Comparison of ENCODE assay signal across 8 cellular contexts in genomic region chr2:74481432-74481831, GRCh38. TPM values are rescaled to one million over a fixed set of nuclear protein-coding genes. Genes with fewer than 3 reads are reported as not detected.
DNase-seq lines count a peak whose midpoint lies in the region; ATAC-seq and TF ChIP-seq lines count a peak whose summit lies in the region.

No MANE protein-coding gene starts in this region.

- H4K20me1 ChIP-seq in DND-41 (ENCODE audit: insufficient read depth, low read length): peaks cover 15% of the 10 kb centered on the region

- WGBS in prostate gland: 36% methylated on average over 3 of the region's 3 CpGs
- 55 to 77% methylated on average over 2 of the region's 3 CpGs for WGBS in thyroid gland, 2 donors

- no peak for DNase-seq in DND-41
- no peak for DNase-seq in RWPE2 (ENCODE audit: low spot score)
- DNase-seq in fibroblast of mammary gland (ENCODE audit: low read depth): no peak
- DNase-seq in prostate gland (ENCODE audit: low spot score): no peak
- DNase-seq in activated gamma-delta T cell (lab: John Stamatoyannopoulos, UW): no peak
- DNase-seq in thyroid gland: no peak
- DNase-seq in stimulated activated CD4-positive, alpha-beta T cell treated with anti-CD3 and anti-CD28 coated beads, Interleukin-1b, Interleukin-23, amount 100 ng/mL, for 48 hours: no peak

- no peaks in the 10 kb centered on the region for H3K27me3 ChIP-seq in DND-41 (ENCODE audit: insufficient read depth, low read length, poor library complexity)
- no peaks in the 10 kb centered on the region for H3K27me3 ChIP-seq in RWPE2 (ENCODE audit: insufficient read depth, poor library complexity, severe bottlenecking)
- no peaks in the 10 kb centered on the region for H3K27me3 ChIP-seq in prostate gland (replicated peaks; ENCODE audit: insufficient read depth)
- H3K27me3 ChIP-seq in thyroid gland: no peaks in the 10 kb centered on the region

- intact Hi-C loops in prostate gland (cut with DNase I) (no loop called here), thyroid gland (cut with DNase I) (no loop called here)

- peak overlapping the region; percentile 92 for H3K9ac ChIP-seq in DND-41 (ENCODE audit: low read depth, low read length)

- peaks cover 59% of the 10 kb centered on the region for H3K36me3 ChIP-seq in DND-41 (ENCODE audit: insufficient read depth, low read length)
- peaks cover 34% of the 10 kb centered on the region for H3K36me3 ChIP-seq in RWPE2 (ENCODE audit: low read depth)
- H3K36me3 ChIP-seq in prostate gland: no peaks in the 10 kb centered on the region
- H3K36me3 ChIP-seq in thyroid gland: peaks cover 0 to 8% of the 10 kb centered on the region in 2 donors

- H3K4me1 ChIP-seq in DND-41 (ENCODE audit: insufficient read depth, low read length) (peaks cover 40% of the 10 kb centered on the region), RWPE2 (ENCODE audit: insufficient read depth, poor library complexity, severe bottlenecking) (no peaks in the 10 kb centered on the region), prostate gland (replicated peaks) (peaks cover 13% of the 10 kb centered on the region), thyroid gland (peaks cover 22 to 27% of the 10 kb centered on the region in 2 donors)

- H2AFZ ChIP-seq in DND-41 (ENCODE audit: low read depth, low read length): no peak overlapping the region

- H3K9me3 ChIP-seq in DND-41 (ENCODE audit: insufficient read depth, low read length, severe bottlenecking): no peaks in the 10 kb centered on the region
- H3K9me3 ChIP-seq in RWPE2 (ENCODE audit: severe bottlenecking): no peaks in the 10 kb centered on the region
- no peaks in the 10 kb centered on the region for H3K9me3 ChIP-seq in prostate gland
- H3K9me3 ChIP-seq in thyroid gland: no peaks in the 10 kb centered on the region

- no peak for ATAC-seq in DND-41 (ENCODE audit: insufficient read depth, low read depth)
- no peak for ATAC-seq in RWPE2 (ENCODE audit: low read depth)
- ATAC-seq in HG03108 (IDR thresholded peaks at IDR 0.05; ENCODE audit: unreplicated experiment): no peak

- peak overlapping the region; percentile 99 for H3K27ac ChIP-seq in DND-41 (ENCODE audit: low read length)
- H3K27ac ChIP-seq in RWPE2 (ENCODE audit: poor library complexity, severe bottlenecking): peak overlapping the region; percentile 54
- H3K27ac ChIP-seq in prostate gland: peak overlapping the region in 1 of 2 donors; percentile 90
- H3K27ac ChIP-seq in thyroid gland: no peak overlapping the region

- H3K4me3 ChIP-seq in DND-41 (ENCODE audit: low read depth in 1 of 2, low read length in 2 of 2) (peak overlapping the region; percentile 88 to 95; a peak in 3 of 4 replicates), RWPE2 (ENCODE audit: severe bottlenecking) (peak overlapping the region; percentile 67), fibroblast of mammary gland (ENCODE audit: control insufficient read depth, low read depth, low read length) (peak overlapping the region; percentile 100), prostate gland (peak overlapping the region; percentile 74 to 84), thyroid gland (replicated peaks in 1 of 3) (peak overlapping the region in 1 of 3 donors; percentile 87)

- peak overlapping the region; percentile 100 for H3K4me2 ChIP-seq in DND-41 (ENCODE audit: insufficient read depth, low read length)

- no peak for TF ChIP-seq CTCF in DND-41 (IDR thresholded peaks at IDR 0.05; ENCODE audit: borderline replicate concordance, extremely low read depth, low read length, poor library complexity, severe bottlenecking)
- TF ChIP-seq CTCF in RWPE2 (IDR thresholded peaks at IDR 0.05; ENCODE audit: poor library complexity, severe bottlenecking): no peak
- no peak for TF ChIP-seq CTCF in fibroblast of mammary gland (conservative IDR thresholded peaks at IDR 0.05; ENCODE audit: control insufficient read depth, insufficient read depth, low read depth, low read length)
- no peak for TF ChIP-seq CTCF in prostate gland (IDR thresholded peaks at IDR 0.05)
- no peak for TF ChIP-seq CTCF in thyroid gland (IDR thresholded peaks at IDR 0.05)

- TF ChIP-seq POLR2A in prostate gland (IDR thresholded peaks at IDR 0.05) (no peak), thyroid gland (IDR thresholded peaks at IDR 0.05) (no peak)

- H3K79me2 ChIP-seq in DND-41 (ENCODE audit: insufficient read depth, low read length): peaks cover 58% of the 10 kb centered on the region

RNA-seq across cellular contexts. Expression of gene CCDC142, which starts 1.4 kb away (rescaled TPM):
- total RNA-seq in prostate gland: 10 to 100 TPM; 28.0 to 28.3 TPM
- total RNA-seq in thyroid gland: 10 to 100 TPM; 13.6 to 58.7 (median 31.3) TPM

RNA-seq across cellular contexts. Expression of gene TTC31, which starts 1.4 kb away (rescaled TPM):
- total RNA-seq in prostate gland (10 to 100 TPM; 24.0 to 27.6 TPM), thyroid gland (10 to 100 TPM; 18.9 to 38.0 (median 22.4) TPM)

RNA-seq across cellular contexts. Expression of gene MRPL53, which starts 9.0 kb away (rescaled TPM):
- 10 to 100 TPM; 28.2 to 63.3 TPM for total RNA-seq in prostate gland
- total RNA-seq in thyroid gland: 10 to 100 TPM; 15.0 to 49.4 (median 40.9) TPM

RNA-seq across cellular contexts. Expression of gene MOGS, which starts 16.2 kb away (rescaled TPM):
- total RNA-seq in prostate gland (10 to 100 TPM; 57.1 to 68.3 TPM), thyroid gland (10 to 100 TPM; 40.9 to 57.6 (median 51.3) TPM)

RNA-seq across cellular contexts. Expression of gene LBX2, which starts 18.0 kb away (rescaled TPM):
- total RNA-seq in prostate gland: 1 to 10 TPM in 1 of 2 donors, not detected in 1; 1.2 TPM
- 1 to 10 TPM in 2 of 4 donors, under 1 TPM in 1, not detected in 1; 0.50 to 2.6 (median 1.9) TPM for total RNA-seq in thyroid gland

Comparison
In these comparisons a context has a peak if more than half of its experiments do, and no peak if none do; other contexts are left out.
1. H3K27ac ChIP-seq: peak in DND-41 (single experiment) and RWPE2 (single experiment); none in thyroid gland (0 of 3).